Comparison of ENCODE assay signal across 8 cellular contexts in genomic region chr6:139161169-139161568, GRCh38. TPM values are rescaled to one million over a fixed set of nuclear protein-coding genes. Genes with fewer than 3 reads are reported as not detected.
DNase-seq lines count a peak whose midpoint lies in the region; ATAC-seq and TF ChIP-seq lines count a peak whose summit lies in the region.

No MANE protein-coding gene starts in this region.

- H4K20me1 ChIP-seq in Loucy (ENCODE audit: insufficient read depth, low read length, poor library complexity, severe bottlenecking) = peaks cover 51% of the 10 kb centered on the region

- no peaks in the 10 kb centered on the region for H3K27me3 ChIP-seq in Loucy (ENCODE audit: insufficient read depth, low read length, poor library complexity, severe bottlenecking)

- H2AFZ ChIP-seq in Loucy (ENCODE audit: low read length) = no peak overlapping the region

- H3K9ac ChIP-seq in Loucy (ENCODE audit: low read depth, low read length, poor library complexity, severe bottlenecking) = no peak overlapping the region

- H3F3A ChIP-seq in Loucy (ENCODE audit: low read depth) = peaks cover 9% of the 10 kb centered on the region; the same call in 1 of the 2 replicates

- H3K79me2 ChIP-seq in Loucy (ENCODE audit: insufficient read depth, low read length) = peaks cover 42% of the 10 kb centered on the region

- H3K9me3 Mint-ChIP-seq in naive thymus-derived CD8-positive, alpha-beta T cell = no peaks in the 10 kb centered on the region

- ATAC-seq in GM19328 (IDR thresholded peaks at IDR 0.05; ENCODE audit: unreplicated experiment) = peak; percentile 10
- peak; percentile 76 to 84 for ATAC-seq in naive thymus-derived CD8-positive, alpha-beta T cell
- no peak for ATAC-seq in HG03196 (IDR thresholded peaks at IDR 0.05; ENCODE audit: unreplicated experiment)

- peak overlapping the region; percentile 85 to 97 (median 94) for H3K27ac Mint-ChIP-seq in naive thymus-derived CD8-positive, alpha-beta T cell

- H3K4me1 ChIP-seq in Loucy (ENCODE audit: insufficient read depth, low read length, poor library complexity, severe bottlenecking) = peaks cover 60% of the 10 kb centered on the region

- H3K36me3 Mint-ChIP-seq in naive thymus-derived CD8-positive, alpha-beta T cell = peaks cover 0 to 38% (median 16%) of the 10 kb centered on the region in 3 donors

- no peak for TF ChIP-seq CTCF in Loucy (conservative IDR thresholded peaks at IDR 0.05; ENCODE audit: low read length)

- peak overlapping the region; percentile 70 to 95 (median 83) for H3K4me3 Mint-ChIP-seq in naive thymus-derived CD8-positive, alpha-beta T cell

- H3K4me3 ChIP-seq in Loucy (ENCODE audit: low read length, poor library complexity, severe bottlenecking) = peak overlapping the region; percentile 47

- H3K9me2 ChIP-seq in Loucy (replicated peaks; ENCODE audit: low read depth, low read length) = no peaks in the 10 kb centered on the region

- no peaks in the 10 kb centered on the region for H3K27me3 Mint-ChIP-seq in naive thymus-derived CD8-positive, alpha-beta T cell

- H3K4me1 Mint-ChIP-seq in naive thymus-derived CD8-positive, alpha-beta T cell = peaks cover 56 to 96% (median 94%) of the 10 kb centered on the region in 4 donors

- in situ Hi-C loops in ACHN (cut with HindIII; ENCODE audit: low pct_ligation_motif_present, low pct_unique_long_range_greater_than_20kb, low sequenced_read_pairs) = no loop called here

- H3K36me3 ChIP-seq in Loucy (ENCODE audit: insufficient read depth, low read length) = peaks cover 1% of the 10 kb centered on the region; the same call in 1 of the 2 replicates

- peak overlapping the region; percentile 65 for H3K4me2 ChIP-seq in Loucy (ENCODE audit: low read depth, low read length, poor library complexity, severe bottlenecking)

- POLR2A ChIA-PET in naive thymus-derived CD8-positive, alpha-beta T cell (lab: Charles Lee) = interaction anchor here (0.6 to 6.8 kb wide), 10 partner anchors 9 to 213 kb away, joined by 3 to 105 read pairs (median 14); partner anchors contain the start of gene CITED2

- no peaks in the 10 kb centered on the region for H3K9me3 ChIP-seq in Loucy (ENCODE audit: insufficient read depth, low read depth, low read length)

- peak; percentile 37 for DNase-seq in activated T-helper 9 cell treated with anti-CD3 and anti-CD28 coated beads, Interleukin-2, amount 50 U/mL, for 16 hours (ENCODE audit: low read depth)
- peak; percentile 47 to 94 (median 84) for DNase-seq in naive thymus-derived CD8-positive, alpha-beta T cell
- DNase-seq in cerebellar nuclear complex (lab: John Stamatoyannopoulos, UW) (no peak), epidermal melanocyte (ENCODE audit: insufficient read length, low spot score) (no peak), ACHN (no peak)

RNA-seq across cellular contexts. Expression of gene HECA, which starts 26.3 kb away (rescaled TPM):
- total RNA-seq in naive thymus-derived CD8-positive, alpha-beta T cell = 100 to 1,000 TPM; 154 to 159 TPM
- 1 to 10 TPM; 4.6 to 8.5 (median 5.5) TPM for polyA plus RNA-seq in naive thymus-derived CD8-positive, alpha-beta T cell

Comparison
In these comparisons a context has a peak if more than half of its experiments do, and no peak if none do; other contexts are left out.
1. DNase-seq: peak in activated T-helper 9 cell treated with anti-CD3 and anti-CD28 coated beads, Interleukin-2, amount 50 U/mL, for 16 hours (single experiment) and naive thymus-derived CD8-positive, alpha-beta T cell (10 of 10); none in cerebellar nuclear complex (0 of 2), epidermal melanocyte (single experiment) and ACHN (single experiment).